Comparison of ENCODE assay signal across 22 cellular contexts in the genomic region with DNA sequence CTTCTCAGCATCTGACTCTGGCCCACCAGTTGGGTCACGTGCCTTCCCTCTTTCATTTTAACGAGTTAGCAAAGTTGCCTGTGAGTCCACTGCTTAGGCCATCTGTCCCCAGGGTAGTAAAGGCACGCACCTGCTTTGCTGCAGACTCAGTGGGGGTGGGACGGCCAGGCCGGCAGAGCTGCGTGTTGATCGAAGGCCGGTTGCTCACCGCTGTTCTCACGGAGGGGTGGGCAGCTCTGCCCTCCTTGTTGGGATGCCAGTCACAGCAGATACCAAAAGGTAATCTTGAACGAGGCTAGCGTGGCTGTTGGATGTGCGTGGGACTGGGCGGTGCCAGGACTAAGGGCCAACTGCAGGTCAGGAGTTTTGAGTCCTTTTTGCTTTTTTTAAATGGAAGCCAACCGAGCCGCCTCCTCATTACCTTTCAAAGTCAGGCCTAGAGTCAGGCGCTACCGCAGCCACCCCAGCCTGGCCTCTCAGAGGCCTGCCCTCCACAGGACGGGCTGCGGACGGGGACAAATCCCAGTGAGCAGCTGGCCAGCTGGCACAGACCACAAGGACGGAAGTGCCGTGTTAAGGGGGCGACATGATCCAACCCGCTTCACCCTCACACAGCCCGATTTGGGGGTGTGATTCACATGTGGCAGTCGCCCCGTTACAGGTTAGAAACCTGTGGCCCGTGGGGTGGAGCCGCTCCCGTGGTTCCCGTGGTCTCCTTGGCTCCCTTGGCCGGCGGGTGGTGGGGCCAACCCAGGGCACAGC. TPM values are rescaled to one million over a fixed set of nuclear protein-coding genes. Genes with fewer than 3 reads are reported as not detected.
DNase-seq lines count a peak whose midpoint lies in the region; ATAC-seq, FAIRE-seq and TF ChIP-seq lines count a peak whose summit lies in the region.
"Had no signal": no experiment of that assay in that cellular context is flagged by ENCODE, and none has a peak within 500 bp of the region (broad histone marks: within the 10 kb centered on the region; RNA-seq: fewer than 3 reads in every experiment).

No MANE protein-coding gene starts in this region.

- H3K79me2 ChIP-seq in HepG2 (ENCODE audit: insufficient read depth, low read length) (no peaks in the 10 kb centered on the region), K562 (ENCODE audit: control insufficient read depth, insufficient read depth, low read length) (no peaks in the 10 kb centered on the region)

- in situ Hi-C loops in HepG2 (cut with HindIII; ENCODE audit: extremely low pct_ligation_motif_present, low pct_unique_long_range_greater_than_20kb), result no loop called here
- in situ Hi-C loops in K562 (cut with MboI), result no loop called here
- in situ Hi-C loops in GM13976 (cut with MboI; ENCODE audit: low sequenced_read_pairs, unreplicated experiment), result no loop called here

- H2AFZ ChIP-seq in HepG2 (ENCODE audit: low read length), result no peak overlapping the region
- no peak overlapping the region for H2AFZ ChIP-seq in K562 (ENCODE audit: low read depth, low read length)

- DNase-seq in HepG2 (ENCODE audit: low spot score), result no peak
- no peak for DNase-seq in right lobe of liver
- DNase-seq in K562 (ENCODE audit: extremely low read depth in 1 of 4, low spot score in 3 of 4), result no peak
- DNase-seq in left ventricle myocardium inferior, result no peak
- no peak for DNase-seq in psoas muscle
- no peak for DNase-seq in GM13976 (ENCODE audit: low spot score)
- DNase-seq in left lung, result no peak
- no peak for DNase-seq in HuH-7 (ENCODE audit: low spot score)
- DNase-seq: 8988T; CD4-positive, alpha-beta T cell; EL; H9; NCI-H1092 treated with DMSO at 0.1 percent for 48 hours; NCI-H2029 treated with DMSO at 0.1 percent for 48 hours; NCI-H2171 treated with DMSO at 0.1 percent for 48 hours; NCI-H446; NCI-H69; NK-92 treated with Interleukin-12 subunit alpha and Interleukin-12 subunit beta, amount 100 ng/mL, for 24 hours; OCI-M1 had no signal

- no peaks in the 10 kb centered on the region for H3K36me3 ChIP-seq in HepG2 (replicated peaks in 1 of 2; ENCODE audit: control insufficient read depth in 1 of 2, insufficient read depth in 2 of 2, low read length in 2 of 2)
- no peaks in the 10 kb centered on the region for H3K36me3 ChIP-seq in right lobe of liver
- no peaks in the 10 kb centered on the region for H3K36me3 ChIP-seq in K562 (ENCODE audit: control insufficient read depth, insufficient read depth, low read length)
- peaks cover 48% of the 10 kb centered on the region for H3K36me3 ChIP-seq in left ventricle myocardium inferior
- peaks cover 0 to 56% of the 10 kb centered on the region in 2 donors for H3K36me3 ChIP-seq in psoas muscle (ENCODE audit: insufficient read depth in 1 of 2, low read depth in 1 of 2)
- H3K36me3 ChIP-seq in left lung, result no peaks in the 10 kb centered on the region

- WGBS in HepG2 (ENCODE audit: low lambda C conversion rate), result 66% methylated on average over 16 of the region's 34 CpGs
- 90% methylated on average over 20 of the region's 34 CpGs for WGBS in right lobe of liver (ENCODE audit: insufficient coverage, low coverage, low lambda C conversion rate, missing lambda C conversion rate)
- whole genome bisulfite sequencing in K562 (ENCODE audit: insufficient coverage, low coverage, missing lambda C conversion rate), result 22% methylated on average over 23 of the region's 34 CpGs
- WGBS in psoas muscle, 3 donors, result 68 to 81% (median 69%) methylated on average over 34 of the region's 34 CpGs

- H3K4me2 ChIP-seq in HepG2 (ENCODE audit: low read depth, low read length), result peak overlapping the region; percentile 7; the same call in 1 of the 2 replicates
- H3K4me2 ChIP-seq in K562 (ENCODE audit: insufficient read depth, low read length), result no peak overlapping the region

- intact Hi-C loops in HepG2 (cut with micrococcal nuclease; ENCODE audit: unreplicated experiment) (no loop called here), right lobe of liver (cut with DNase I) (no loop called here), K562 (cut with micrococcal nuclease) (no loop called here), left ventricle myocardium inferior (cut with micrococcal nuclease) (no loop called here), psoas muscle (cut with DNase I) (no loop called here), left lung (cut with DNase I) (no loop called here)

- H3K27ac ChIP-seq in HepG2 (ENCODE audit: extremely low read length, insufficient read depth, low read length) (no peak overlapping the region), right lobe of liver (no peak overlapping the region), K562 (ENCODE audit: extremely low read depth, low read depth, low read length) (no peak overlapping the region), left ventricle myocardium inferior (replicated peaks) (peak overlapping the region; percentile 61), psoas muscle (no peak overlapping the region), left lung (no peak overlapping the region)
- H3K27ac ChIP-seq: HL-60 had no signal

- TF ChIP-seq POLR2A in HepG2 (IDR thresholded peaks at IDR 0.05; ENCODE audit: insufficient read depth in 1 of 2, low read depth in 2 of 2, low read length in 2 of 2) (no peak), right lobe of liver (IDR thresholded peaks at IDR 0.05) (no peak), K562 (conservative IDR thresholded peaks at IDR 0.05) (no peak)

- FAIRE-seq in HepG2 (lab: Jason Lieb, UNC) (no peak), K562 (lab: Jason Lieb, UNC) (no peak)
- FAIRE-seq: GM12892 had no signal

- H3K4me3 ChIP-seq in HepG2 (replicated peaks in 1 of 3; ENCODE audit: insufficient read depth in 1 of 3, low read depth in 2 of 3, low read length in 3 of 3) (no peak overlapping the region; a peak in 1 of 6 replicates), right lobe of liver (no peak overlapping the region), K562 (no peak overlapping the region), left ventricle myocardium inferior (no peak overlapping the region), psoas muscle (no peak overlapping the region), left lung (no peak overlapping the region)

- TF ChIP-seq CTCF in HepG2 (CRISPR knock-in tag; IDR thresholded peaks at IDR 0.05), result no peak
- TF ChIP-seq CTCF in right lobe of liver (IDR thresholded peaks at IDR 0.05), result no peak
- TF ChIP-seq CTCF in K562 (IDR thresholded peaks at IDR 0.05 in 2 of 3, conservative IDR thresholded peaks at IDR 0.05 in 1 of 3; ENCODE audit: insufficient read depth in 2 of 3, low read depth in 1 of 3, low read length in 3 of 3), result no peak
- TF ChIP-seq CTCF in left ventricle myocardium inferior (IDR thresholded peaks at IDR 0.05; ENCODE audit: borderline replicate concordance), result no peak
- no peak for TF ChIP-seq CTCF in psoas muscle (IDR thresholded peaks at IDR 0.05)
- no peak for TF ChIP-seq CTCF in GM13976 (IDR thresholded peaks at IDR 0.05; ENCODE audit: borderline replicate concordance, control extremely low read depth, extremely low read depth, insufficient read depth, missing control alignments)
- no peak for TF ChIP-seq CTCF in left lung (IDR thresholded peaks at IDR 0.05)

- no TSS peak for BruUV-seq in HepG2 (replicated peaks; lab: Mats Ljungman, UMichigan)
- no TSS peak for BruUV-seq in K562 (replicated peaks; lab: Mats Ljungman, UMichigan)

- H3K9me1 ChIP-seq in K562 (ENCODE audit: control insufficient read depth, insufficient read depth, low read length), result no peaks in the 10 kb centered on the region

- TF ChIP-seq RAD21 in HepG2 (CRISPR knock-in tag; IDR thresholded peaks at IDR 0.05) (no peak), K562 (CRISPR knock-in tag; conservative IDR thresholded peaks at IDR 0.05 in 1 of 2, IDR thresholded peaks at IDR 0.05 in 1 of 2) (no peak)

- H3K27me3 ChIP-seq in HepG2 (ENCODE audit: control insufficient read depth in 1 of 2, insufficient read depth in 2 of 2, low read length in 2 of 2) (peaks cover 3 to 28% of the 10 kb centered on the region in 2 experiments; a peak in 3 of 5 replicates), right lobe of liver (no peaks in the 10 kb centered on the region), K562 (ENCODE audit: control insufficient read depth in 2 of 2, insufficient read depth in 2 of 2, low read length in 2 of 2) (peaks cover 14 to 50% of the 10 kb centered on the region in 2 experiments; a peak in 4 of 5 replicates), left ventricle myocardium inferior (ENCODE audit: low read depth) (no peaks in the 10 kb centered on the region), psoas muscle (ENCODE audit: insufficient read depth in 3 of 3, low read length in 2 of 3) (no peaks in the 10 kb centered on the region), left lung (no peaks in the 10 kb centered on the region)

- POLR2A ChIA-PET in HepG2 (lab: Yijun Ruan, JAX), result no interaction called here
- POLR2A ChIA-PET in K562 (lab: Yijun Ruan, JAX), result interaction anchor here (0.6 kb wide), 1 partner anchor 905 kb away, joined by 3 read pairs; no protein-coding TSS in a partner anchor

- no peak overlapping the region for H3K9ac ChIP-seq in HepG2 (ENCODE audit: insufficient read depth, low read depth, low read length)
- H3K9ac ChIP-seq in K562 (ENCODE audit: insufficient read depth in 1 of 2, low read depth in 2 of 2, low read length in 2 of 2), result no peak overlapping the region

- no peaks in the 10 kb centered on the region for H3K9me3 ChIP-seq in HepG2 (ENCODE audit: low read length)
- H3K9me3 ChIP-seq in right lobe of liver, result no peaks in the 10 kb centered on the region
- no peaks in the 10 kb centered on the region for H3K9me3 ChIP-seq in K562 (replicated peaks; ENCODE audit: control insufficient read depth, insufficient read depth, low read depth, low read length)
- no peaks in the 10 kb centered on the region for H3K9me3 ChIP-seq in left ventricle myocardium inferior (replicated peaks)
- H3K9me3 ChIP-seq in psoas muscle, result no peaks in the 10 kb centered on the region
- H3K9me3 ChIP-seq in left lung, result no peaks in the 10 kb centered on the region

- H4K20me1 ChIP-seq in HepG2 (ENCODE audit: insufficient read depth, low read length) (no peaks in the 10 kb centered on the region), K562 (replicated peaks; ENCODE audit: control insufficient read depth, insufficient read depth, low read length) (peaks cover 4% of the 10 kb centered on the region; the same call in 1 of the 2 replicates)

- H3K4me1 ChIP-seq in HepG2 (ENCODE audit: insufficient read depth, low read length) (peaks cover 16% of the 10 kb centered on the region), right lobe of liver (no peaks in the 10 kb centered on the region), K562 (replicated peaks in 1 of 2; ENCODE audit: control insufficient read depth in 2 of 2, insufficient read depth in 2 of 2, low read length in 2 of 2) (peaks cover 0 to 20% of the 10 kb centered on the region in 2 experiments; a peak in 2 of 5 replicates), left ventricle myocardium inferior (peaks cover 30% of the 10 kb centered on the region), psoas muscle (no peaks in the 10 kb centered on the region), left lung (no peaks in the 10 kb centered on the region)

- ATAC-seq in HepG2 (no peak), right lobe of liver (no peak), K562 (no peak), psoas muscle (peak; percentile 24 to 52 (median 38)), left lung (no peak)

- CTCF ChIA-PET in HepG2 (lab: Yijun Ruan, JAX; ENCODE audit: low intra/inter-chr PET ratio, low total read pairs) (no interaction called here), K562 (lab: Yijun Ruan, JAX; ENCODE audit: low intra/inter-chr PET ratio) (no interaction called here)

- TF ChIP-seq EP300 in HepG2 (IDR thresholded peaks at IDR 0.05; ENCODE audit: low read depth in 2 of 2, low read length in 2 of 2) (no peak), HepG2 (CRISPR knock-in tag; IDR thresholded peaks at IDR 0.05; ENCODE audit: borderline replicate concordance) (no peak), K562 (IDR thresholded peaks at IDR 0.05; ENCODE audit: low read length) (no peak)

RNA-seq across cellular contexts. Expression of a gene that starts 20.6 kb away (rescaled TPM):
- 0.34 and 0.40 TPM in 2 replicates for total RNA-seq in HepG2 (2016; rRNA removed; fragmentation: Illumina TruSeq; extraction: Trizol)
- total RNA-seq in HepG2 (2016; cell fraction: cytosol; rRNA removed; fragmentation: Illumina TruSeq; extraction: Trizol; ENCODE audit: low read depth), result 0.18 and 0.30 TPM in 2 replicates
- total RNA-seq in HepG2 (2016; cell fraction: insoluble cytoplasmic fraction; rRNA removed; fragmentation: Illumina TruSeq; extraction: Trizol), result 0.37 and 0.50 TPM in 2 replicates
- total RNA-seq in HepG2 (2016; cell fraction: membrane; rRNA removed; fragmentation: Illumina TruSeq; extraction: Trizol), result 0.62 TPM in 2 replicates
- total RNA-seq in HepG2 (2016; cell fraction: nucleus; rRNA removed; fragmentation: Illumina TruSeq; extraction: Trizol), result 0.44 and 0.68 TPM in 2 replicates
- polyA plus RNA-seq in HepG2 (2011; rRNA removed), result 0.34 and 0.65 TPM in 2 replicates
- 0.48 and 0.72 TPM in 2 replicates for polyA plus RNA-seq in HepG2 (2011; cell fraction: cytosol; rRNA removed)
- polyA plus RNA-seq in HepG2 (2011; cell fraction: nucleus; rRNA removed), result 0.47 and 0.61 TPM in 2 replicates
- 0.56 and 0.63 TPM in 2 replicates for polyA plus RNA-seq in HepG2 (2012)
- polyA plus RNA-seq in HepG2 (2016; cell fraction: cytosol; fragmentation: Illumina TruSeq; extraction: Trizol; ENCODE audit: low read depth), result 0.46 and 0.52 TPM in 2 replicates
- 0.41 and 0.65 TPM in 2 replicates for polyA plus RNA-seq in HepG2 (2016; cell fraction: insoluble cytoplasmic fraction; fragmentation: Illumina TruSeq; extraction: Trizol; ENCODE audit: low read depth)
- 0.74 and 1.2 TPM in 2 replicates for polyA plus RNA-seq in HepG2 (2016; cell fraction: membrane; fragmentation: Illumina TruSeq; extraction: Trizol; ENCODE audit: low read depth)
- polyA plus RNA-seq in HepG2 (2016; cell fraction: nucleus; fragmentation: Illumina TruSeq; extraction: Trizol; ENCODE audit: insufficient read depth, low read depth), result 1.1 and 1.6 TPM in 2 replicates
- polyA minus RNA-seq in HepG2 (2011; rRNA and poly(A)+ RNA removed; ENCODE audit: low replicate concordance), result 0.66 and 3.3 TPM in 2 replicates
- 0.30 TPM in 1 of 2 replicates, not detected in the other for polyA minus RNA-seq in HepG2 (2011; cell fraction: cytosol; rRNA and poly(A)+ RNA removed)
- 0.64 and 0.87 TPM in 2 replicates for polyA minus RNA-seq in HepG2 (2011; cell fraction: nucleus; rRNA and poly(A)+ RNA removed)
- total RNA-seq in right lobe of liver, result 1 to 10 TPM in 4 of 6 experiments, under 1 TPM in 2; 0.37 to 1.7 (median 1.1) TPM
- total RNA-seq in K562 (2011; cell fraction: chromatin; rRNA removed; ENCODE audit: low replicate concordance), result 0.32 and 0.46 TPM in 2 replicates
- total RNA-seq in K562 (2011; cell fraction: nucleolus; rRNA removed), result 1.3 and 1.5 TPM in 2 replicates
- 0.37 TPM in 1 of 2 replicates, not detected in the other for total RNA-seq in K562 (2011; cell fraction: nucleoplasm; rRNA removed)
- total RNA-seq in K562 (2014; rRNA removed), result 0.27 and 0.49 TPM in 2 replicates
- total RNA-seq in K562 (2014; rRNA removed; fragmentation: Illumina TruSeq; extraction: Trizol), result 0.35 and 0.55 TPM in 2 replicates
- total RNA-seq in K562 (2015; rRNA removed; fragmentation: Illumina TruSeq; extraction: Trizol), result 0.68 and 0.76 TPM in 2 replicates
- 0.31 and 0.54 TPM in 2 replicates for total RNA-seq in K562 (2021)
- 0.29 and 0.38 TPM in 2 replicates for polyA plus RNA-seq in K562 (2011; rRNA removed)
- 0.37 and 0.52 TPM in 2 replicates for polyA plus RNA-seq in K562 (2011; cell fraction: cytosol; rRNA removed)
- polyA plus RNA-seq in K562 (2011; cell fraction: nucleus; rRNA removed), result 0.29 and 0.53 TPM in 2 replicates
- polyA plus RNA-seq in K562 (2012), result 0.73 and 0.97 TPM in 2 replicates
- polyA plus RNA-seq in K562 (2014; fragmentation: Illumina TruSeq; extraction: Trizol), result 0.19 and 0.43 TPM in 2 replicates
- under 1 TPM in 1 of 2 experiments, not detected in 1; 0.06 TPM for polyA plus RNA-seq in K562 (2014; fragmentation: Nextera tagmentation; extraction: Ambion mirVana)
- polyA plus RNA-seq in K562 (2014; rRNA removed), result 0.49 and 0.58 TPM in 2 replicates
- 0.18 and 0.21 TPM in 2 replicates for polyA minus RNA-seq in K562 (2011; rRNA and poly(A)+ RNA removed)
- 0.76 TPM in 1 of 2 replicates, not detected in the other for polyA minus RNA-seq in K562 (2011; cell fraction: cytosol; rRNA and poly(A)+ RNA removed)
- 0.54 and 1.00 TPM in 2 replicates for polyA minus RNA-seq in K562 (2011; cell fraction: nucleus; rRNA and poly(A)+ RNA removed)
- total RNA-seq in left ventricle myocardium inferior, result 484 TPM
- total RNA-seq in psoas muscle, result 100 to 1,000 TPM; 186 to 776 (median 416) TPM
- polyA plus RNA-seq in psoas muscle, result 100 to 1,000 TPM; 219 to 326 (median 249) TPM
- total RNA-seq in left lung, result 1 to 10 TPM; 2.0 to 2.3 TPM
- total RNA-seq: RPMI7951 had no signal

RNA-seq across cellular contexts. Expression of a gene that starts 57.8 kb away (rescaled TPM):
- 7.4 and 9.6 TPM in 2 replicates for total RNA-seq in HepG2 (2016; rRNA removed; fragmentation: Illumina TruSeq; extraction: Trizol)
- 12.3 and 13.3 TPM in 2 replicates for total RNA-seq in HepG2 (2016; cell fraction: cytosol; rRNA removed; fragmentation: Illumina TruSeq; extraction: Trizol; ENCODE audit: low read depth)
- 6.4 and 10.2 TPM in 2 replicates for total RNA-seq in HepG2 (2016; cell fraction: insoluble cytoplasmic fraction; rRNA removed; fragmentation: Illumina TruSeq; extraction: Trizol)
- 9.2 and 9.7 TPM in 2 replicates for total RNA-seq in HepG2 (2016; cell fraction: membrane; rRNA removed; fragmentation: Illumina TruSeq; extraction: Trizol)
- total RNA-seq in HepG2 (2016; cell fraction: nucleus; rRNA removed; fragmentation: Illumina TruSeq; extraction: Trizol), result 16.2 and 17.5 TPM in 2 replicates
- polyA plus RNA-seq in HepG2 (2011; rRNA removed), result 9.1 and 11.9 TPM in 2 replicates
- 7.6 and 8.0 TPM in 2 replicates for polyA plus RNA-seq in HepG2 (2011; cell fraction: cytosol; rRNA removed)
- 23.2 and 28.2 TPM in 2 replicates for polyA plus RNA-seq in HepG2 (2011; cell fraction: nucleus; rRNA removed)
- polyA plus RNA-seq in HepG2 (2012), result 11.5 and 12.0 TPM in 2 replicates
- polyA plus RNA-seq in HepG2 (2016; cell fraction: cytosol; fragmentation: Illumina TruSeq; extraction: Trizol; ENCODE audit: low read depth), result 2.5 and 2.6 TPM in 2 replicates
- polyA plus RNA-seq in HepG2 (2016; cell fraction: insoluble cytoplasmic fraction; fragmentation: Illumina TruSeq; extraction: Trizol; ENCODE audit: low read depth), result 7.2 and 9.3 TPM in 2 replicates
- polyA plus RNA-seq in HepG2 (2016; cell fraction: membrane; fragmentation: Illumina TruSeq; extraction: Trizol; ENCODE audit: low read depth), result 4.7 and 5.4 TPM in 2 replicates
- polyA plus RNA-seq in HepG2 (2016; cell fraction: nucleus; fragmentation: Illumina TruSeq; extraction: Trizol; ENCODE audit: insufficient read depth, low read depth), result 56.9 and 58.1 TPM in 2 replicates
- polyA minus RNA-seq in HepG2 (2011; rRNA and poly(A)+ RNA removed; ENCODE audit: low replicate concordance), result 6.2 and 8.7 TPM in 2 replicates
- polyA minus RNA-seq in HepG2 (2011; cell fraction: cytosol; rRNA and poly(A)+ RNA removed), result 2.3 and 2.4 TPM in 2 replicates
- 17.4 and 24.3 TPM in 2 replicates for polyA minus RNA-seq in HepG2 (2011; cell fraction: nucleus; rRNA and poly(A)+ RNA removed)
- 10 to 100 TPM in 3 of 6 experiments, 1 to 10 TPM in 3; 6.1 to 11.7 (median 9.3) TPM for total RNA-seq in right lobe of liver
- 59.2 and 77.8 TPM in 2 replicates for total RNA-seq in K562 (2011; cell fraction: chromatin; rRNA removed; ENCODE audit: low replicate concordance)
- total RNA-seq in K562 (2011; cell fraction: nucleolus; rRNA removed), result 25.3 and 28.3 TPM in 2 replicates
- total RNA-seq in K562 (2011; cell fraction: nucleoplasm; rRNA removed), result 33.1 and 34.6 TPM in 2 replicates
- 9.7 and 13.3 TPM in 2 replicates for total RNA-seq in K562 (2014; rRNA removed)
- total RNA-seq in K562 (2014; rRNA removed; fragmentation: Illumina TruSeq; extraction: Trizol), result 10.0 and 11.1 TPM in 2 replicates
- 10.0 and 10.9 TPM in 2 replicates for total RNA-seq in K562 (2015; rRNA removed; fragmentation: Illumina TruSeq; extraction: Trizol)
- total RNA-seq in K562 (2021), result 12.1 and 16.8 TPM in 2 replicates
- polyA plus RNA-seq in K562 (2011; rRNA removed), result 9.9 and 12.9 TPM in 2 replicates
- 9.1 and 10.1 TPM in 2 replicates for polyA plus RNA-seq in K562 (2011; cell fraction: cytosol; rRNA removed)
- polyA plus RNA-seq in K562 (2011; cell fraction: nucleus; rRNA removed), result 19.2 and 27.0 TPM in 2 replicates
- 9.2 and 9.6 TPM in 2 replicates for polyA plus RNA-seq in K562 (2012)
- 11.6 and 12.0 TPM in 2 replicates for polyA plus RNA-seq in K562 (2014; fragmentation: Illumina TruSeq; extraction: Trizol)
- polyA plus RNA-seq in K562 (2014; fragmentation: Nextera tagmentation; extraction: Ambion mirVana), result 1 to 10 TPM; 2.1 to 2.2 TPM
- polyA plus RNA-seq in K562 (2014; rRNA removed), result 15.8 and 16.7 TPM in 2 replicates
- 17.1 and 18.5 TPM in 2 replicates for polyA minus RNA-seq in K562 (2011; rRNA and poly(A)+ RNA removed)
- 4.5 and 4.9 TPM in 2 replicates for polyA minus RNA-seq in K562 (2011; cell fraction: cytosol; rRNA and poly(A)+ RNA removed)
- 8.6 and 10.1 TPM in 2 replicates for polyA minus RNA-seq in K562 (2011; cell fraction: nucleus; rRNA and poly(A)+ RNA removed)
- total RNA-seq in left ventricle myocardium inferior, result 196 TPM
- 10 to 100 TPM; 65.7 to 87.0 (median 77.6) TPM for total RNA-seq in psoas muscle
- polyA plus RNA-seq in psoas muscle, result 100 to 1,000 TPM in 1 of 3 donors, 10 to 100 TPM in 2; 32.4 to 151 (median 57.2) TPM
- total RNA-seq in left lung, result 10 to 100 TPM; 10.3 to 19.4 TPM

Comparison
In these comparisons a context has a peak if more than half of its experiments do, and no peak if none do; other contexts are left out.
1. ATAC-seq: peak in psoas muscle (4 of 4); none in HepG2 (single experiment), right lobe of liver (0 of 4), K562 (single experiment) and left lung (single experiment).
2. RNA of a gene that starts 20.6 kb away (total RNA-seq): 186 to 776 TPM in psoas muscle and 484 TPM in left ventricle myocardium inferior (single experiment); 2.0 to 2.3 TPM in left lung, 0.37 to 1.7 TPM in right lobe of liver, 0.27 to 1.5 TPM in K562 and 0.18 to 0.68 TPM in HepG2; every median in the first group is over 10 times any median in the second.